14 cellular contexts compared by ENCODE assay signal in genomic region chr10:2508971-2509605, GRCh38.
A peak's percentile ranks its signal among the peaks of the same experiment; 100 is the strongest.
DNase-seq lines count a peak whose midpoint lies in the region; ATAC-seq and TF ChIP-seq lines count a peak whose summit lies in the region.
"Had no signal": no experiment of that assay in that cellular context is flagged by ENCODE, and none has a peak within 500 bp of the region (broad histone marks: within the 10 kb centered on the region; RNA-seq: fewer than 3 reads in every experiment).

No MANE protein-coding gene starts in this region.

- H3K4me3 ChIP-seq in IMR-90 (ENCODE audit: insufficient read depth, low read depth, low read length) (no peak overlapping the region), brain microvascular endothelial cell (ENCODE audit: low read depth, low read length) (no peak overlapping the region), lower leg skin (ENCODE audit: low read depth, poor library complexity, severe bottlenecking) (peak overlapping the region; percentile 12), neural progenitor cell (no peak overlapping the region), adrenal gland (no peak overlapping the region), prostate gland (no peak overlapping the region)
- H3K4me3 ChIP-seq: heart right ventricle had no signal

- no peaks in the 10 kb centered on the region for H3K79me2 ChIP-seq in neural progenitor cell (ENCODE audit: low read depth)

- DNase-seq in AG08395 (ENCODE audit: low spot score) (peak; percentile 44), IMR-90 (peak; percentile 6), brain microvascular endothelial cell (peak; percentile 40), lower leg skin (ENCODE audit: low spot score in 2 of 2) (no peak), neural progenitor cell (ENCODE audit: low spot score) (no peak), adrenal gland (no peak), prostate gland (ENCODE audit: low spot score) (no peak), GOT3 (lab: John Stamatoyannopoulos, UW) (no peak)
- DNase-seq: activated CD4-positive, CD25-positive, alpha-beta regulatory T cell treated with anti-CD3 and anti-CD28 coated beads, Interleukin-2, amount 50 U/mL, for 72 hours; COR-L47; heart right ventricle; MM.1S had no signal

- WGBS in IMR-90 (ENCODE audit: extremely low coverage in 2 of 2, insufficient read length in 1 of 2), 2 experiments = 60% methylated on average over 1 of the region's 7 CpGs; no CpG with 5 or more reads in 1 of the 2 experiments
- WGBS in lower leg skin, 2 donors = 72% methylated on average over 7 of the region's 7 CpGs
- WGBS in adrenal gland, 4 donors = 60 to 75% (median 67%) methylated on average over 7 of the region's 7 CpGs
- 75% methylated on average over 7 of the region's 7 CpGs for WGBS in prostate gland

- H2BK20ac ChIP-seq in IMR-90 (ENCODE audit: low read depth, low read length) = no peak overlapping the region

- no peak overlapping the region for H3K23ac ChIP-seq in IMR-90 (ENCODE audit: low read depth, low read length)

- ATAC-seq in IMR-90 (ENCODE audit: low read depth) = no peak
- ATAC-seq: heart right ventricle had no signal

- no peak overlapping the region for H3K18ac ChIP-seq in IMR-90 (ENCODE audit: low read depth, low read length)

- H3K4me1 ChIP-seq in IMR-90 (ENCODE audit: control insufficient read depth, insufficient read depth, low read length) (no peaks in the 10 kb centered on the region), neural progenitor cell (peaks cover 4% of the 10 kb centered on the region), adrenal gland (replicated peaks in 1 of 2) (no peaks in the 10 kb centered on the region), prostate gland (replicated peaks) (no peaks in the 10 kb centered on the region)
- H3K4me1 ChIP-seq: heart right ventricle had no signal

- no peak overlapping the region for H2BK5ac ChIP-seq in IMR-90 (ENCODE audit: low read depth, low read length, poor library complexity, severe bottlenecking)

- H3K27me3 Mint-ChIP-seq in neural progenitor cell (ENCODE audit: insufficient read depth, low read depth) = peaks cover 5% of the 10 kb centered on the region

- H4K5ac ChIP-seq in IMR-90 (ENCODE audit: low read depth, low read length) = no peak overlapping the region

- H2BK120ac ChIP-seq in IMR-90 (ENCODE audit: low read depth, low read length) = no peak overlapping the region

- no TSS peak for BruUV-seq in IMR-90 (replicated peaks; lab: Mats Ljungman, UMichigan)

- peaks cover 17% of the 10 kb centered on the region for H3K9me3 ChIP-seq in IMR-90 (ENCODE audit: control insufficient read depth, insufficient read depth, low read length)
- no peaks in the 10 kb centered on the region for H3K9me3 ChIP-seq in neural progenitor cell (ENCODE audit: low read depth)
- H3K9me3 ChIP-seq in adrenal gland (replicated peaks in 1 of 3) = no peaks in the 10 kb centered on the region
- no peaks in the 10 kb centered on the region for H3K9me3 ChIP-seq in prostate gland

- TF ChIP-seq CTCF in IMR-90 (conservative IDR thresholded peaks at IDR 0.05; ENCODE audit: low read depth, low read length) = no peak
- no peak for TF ChIP-seq CTCF in brain microvascular endothelial cell (IDR thresholded peaks at IDR 0.05; ENCODE audit: low read depth, low read length, missing control alignments)
- TF ChIP-seq CTCF in lower leg skin (IDR thresholded peaks at IDR 0.05) = no peak
- no peak for TF ChIP-seq CTCF in neural progenitor cell (IDR thresholded peaks at IDR 0.05)
- TF ChIP-seq CTCF in adrenal gland (IDR thresholded peaks at IDR 0.05) = no peak
- TF ChIP-seq CTCF in prostate gland (IDR thresholded peaks at IDR 0.05) = no peak

- H4K20me1 ChIP-seq in IMR-90 (ENCODE audit: insufficient read depth, low read length) (no peaks in the 10 kb centered on the region), neural progenitor cell (ENCODE audit: low read depth) (no peaks in the 10 kb centered on the region)

- no peak overlapping the region for H3K14ac ChIP-seq in IMR-90 (replicated peaks; ENCODE audit: low read depth, low read length)

- no peak overlapping the region for H4K91ac ChIP-seq in IMR-90 (ENCODE audit: insufficient read depth, low read depth, low read length)

- dilution Hi-C loops in IMR-90 (cut with HindIII; ENCODE audit: low sequenced_read_pairs, unreplicated experiment) = no loop called here

- no peak overlapping the region for H3K4me3 Mint-ChIP-seq in neural progenitor cell
- H3K4me3 Mint-ChIP-seq: activated naive CD4-positive, alpha-beta T cell treated with anti-CD3 and anti-CD28 coated beads, Interleukin-2, amount 50 U/mL, for 24 hours; T-helper 1 cell treated with Interleukin-12 subunit alpha and Interleukin-12 subunit beta and Interleukin-4 antibody, amounts not matched to agents 30 μg/mL and 1 μg/mL, for 36 hours had no signal

- H3K9me3 Mint-ChIP-seq in neural progenitor cell = no peaks in the 10 kb centered on the region

- no peaks in the 10 kb centered on the region for H3K9me1 ChIP-seq in IMR-90 (ENCODE audit: insufficient read depth, low read length)

- no peaks in the 10 kb centered on the region for H3F3A ChIP-seq in neural progenitor cell (ENCODE audit: low read depth)

- no peaks in the 10 kb centered on the region for H3K36me3 Mint-ChIP-seq in neural progenitor cell
- H3K36me3 Mint-ChIP-seq: activated naive CD4-positive, alpha-beta T cell treated with anti-CD3 and anti-CD28 coated beads, Interleukin-2, amount 50 U/mL, for 24 hours had no signal

- no peak overlapping the region for H2BK15ac ChIP-seq in IMR-90 (ENCODE audit: low read depth, low read length)

- TF ChIP-seq POLR2A in IMR-90 (IDR thresholded peaks at IDR 0.05; ENCODE audit: low read depth, low read length) (no peak), lower leg skin (IDR thresholded peaks at IDR 0.05) (no peak), adrenal gland (IDR thresholded peaks at IDR 0.05) (no peak), prostate gland (IDR thresholded peaks at IDR 0.05) (no peak)

- H2AK5ac ChIP-seq in IMR-90 (ENCODE audit: low read depth, low read length) = no peak overlapping the region

- POLR2A ChIA-PET in IMR-90 (lab: Charles Lee; ENCODE audit: unreplicated experiment) = interaction anchor here (0.5 kb wide), 1 partner anchor 1521 kb away, joined by 3 read pairs; the partner anchor contains the start of gene GTPBP4

- H3K27me3 ChIP-seq in IMR-90 (ENCODE audit: control insufficient read depth, insufficient read depth, low read length) = no peaks in the 10 kb centered on the region
- no peaks in the 10 kb centered on the region for H3K27me3 ChIP-seq in brain microvascular endothelial cell (replicated peaks)
- H3K27me3 ChIP-seq in neural progenitor cell = no peaks in the 10 kb centered on the region
- H3K27me3 ChIP-seq in adrenal gland = no peaks in the 10 kb centered on the region
- H3K27me3 ChIP-seq in prostate gland (replicated peaks; ENCODE audit: insufficient read depth) = no peaks in the 10 kb centered on the region
- H3K27me3 ChIP-seq: heart right ventricle had no signal

- H3K4me1 Mint-ChIP-seq in neural progenitor cell = peaks cover 11% of the 10 kb centered on the region
- H3K4me1 Mint-ChIP-seq: activated naive CD4-positive, alpha-beta T cell treated with anti-CD3 and anti-CD28 coated beads, Interleukin-2, amount 50 U/mL, for 24 hours had no signal

- H3K79me1 ChIP-seq in IMR-90 (ENCODE audit: low read depth in 1 of 2, low read length in 2 of 2) = no peaks in the 10 kb centered on the region

- H3K9ac ChIP-seq in IMR-90 (ENCODE audit: low read depth, low read length) (no peak overlapping the region), neural progenitor cell (no peak overlapping the region)

- no peak overlapping the region for H3K4me2 ChIP-seq in IMR-90 (ENCODE audit: low read depth, low read length)
- no peak overlapping the region for H3K4me2 ChIP-seq in neural progenitor cell

- intact Hi-C loops in IMR-90 (cut with micrococcal nuclease) = no loop called here
- intact Hi-C loops in lower leg skin (cut with DNase I; ENCODE audit: low total_unique reads) = no loop called here
- intact Hi-C loops in adrenal gland (cut with DNase I) = no loop called here
- intact Hi-C loops in prostate gland (cut with DNase I) = no loop called here

- TF ChIP-seq RAD21 in IMR-90 (IDR thresholded peaks at IDR 0.05; ENCODE audit: low read length) = no peak

- CTCF ChIA-PET in IMR-90 (lab: Yijun Ruan, JAX) = no interaction called here

- H3K36me3 ChIP-seq in IMR-90 (ENCODE audit: control insufficient read depth, insufficient read depth, low read length) (no peaks in the 10 kb centered on the region), brain microvascular endothelial cell (replicated peaks) (no peaks in the 10 kb centered on the region), neural progenitor cell (no peaks in the 10 kb centered on the region), adrenal gland (replicated peaks in 1 of 2) (no peaks in the 10 kb centered on the region), prostate gland (no peaks in the 10 kb centered on the region)
- H3K36me3 ChIP-seq: heart right ventricle had no signal

- no peak overlapping the region for H4K8ac ChIP-seq in IMR-90 (ENCODE audit: low read depth in 2 of 2, low read length in 2 of 2)

- no peak overlapping the region for H3K27ac Mint-ChIP-seq in neural progenitor cell
- H3K27ac Mint-ChIP-seq: activated naive CD4-positive, alpha-beta T cell treated with anti-CD3 and anti-CD28 coated beads, Interleukin-2, amount 50 U/mL, for 24 hours; T-helper 1 cell treated with Interleukin-12 subunit alpha and Interleukin-12 subunit beta and Interleukin-4 antibody, amounts not matched to agents 30 μg/mL and 1 μg/mL, for 36 hours had no signal

- in situ Hi-C loops in IMR-90 (cut with MboI; ENCODE audit: low sequenced_read_pairs) = no loop called here
- in situ Hi-C loops in brain microvascular endothelial cell (cut with HindIII; ENCODE audit: low pct_ligation_motif_present, low sequenced_read_pairs) = no loop called here

- H2AFZ ChIP-seq in IMR-90 (replicated peaks; ENCODE audit: low read length, poor library complexity) (no peak overlapping the region), neural progenitor cell (replicated peaks) (no peak overlapping the region)

- no peak overlapping the region for H3K56ac ChIP-seq in IMR-90 (ENCODE audit: extremely low read depth, insufficient read depth, low read length)

- no peak overlapping the region for H3K27ac ChIP-seq in IMR-90 (ENCODE audit: insufficient read depth, low read length)
- H3K27ac ChIP-seq in brain microvascular endothelial cell = peak overlapping the region; percentile 31
- no peak overlapping the region for H3K27ac ChIP-seq in neural progenitor cell
- no peak overlapping the region for H3K27ac ChIP-seq in adrenal gland
- no peak overlapping the region for H3K27ac ChIP-seq in prostate gland
- H3K27ac ChIP-seq: heart right ventricle had no signal

- no peak overlapping the region for H3K4ac ChIP-seq in IMR-90 (ENCODE audit: low read depth, low read length)

- no peak overlapping the region for H2AK9ac ChIP-seq in IMR-90 (replicated peaks; ENCODE audit: low read depth, low read length, poor library complexity)

TF ChIP-seq in IMR-90, 13 proteins besides CTCF, POLR2A, EP300 and RAD21 (continues in another document):
- TF ChIP-seq MXI1 (IDR thresholded peaks at IDR 0.05; ENCODE audit: borderline replicate concordance, low read depth, low read length) = no peak
- TF ChIP-seq MAZ (IDR thresholded peaks at IDR 0.05; ENCODE audit: borderline replicate concordance, low read depth, low read length) = no peak
- no peak for TF ChIP-seq BHLHE40 (IDR thresholded peaks at IDR 0.05; ENCODE audit: low read depth, low read length)
- no peak for TF ChIP-seq MAFK (IDR thresholded peaks at IDR 0.05; ENCODE audit: low read depth, low read length)
- no peak for TF ChIP-seq NFE2L2 (IDR thresholded peaks at IDR 0.05; ENCODE audit: low read depth, low read length)

Comparison
In these comparisons a context has a peak if more than half of its experiments do, and no peak if none do; other contexts are left out.
1. DNase-seq: peak in AG08395 (single experiment), IMR-90 (single experiment) and brain microvascular endothelial cell (single experiment); none in lower leg skin (0 of 2), neural progenitor cell (single experiment), adrenal gland (0 of 7), prostate gland (single experiment) and GOT3 (single experiment).